In the genomic region with DNA sequence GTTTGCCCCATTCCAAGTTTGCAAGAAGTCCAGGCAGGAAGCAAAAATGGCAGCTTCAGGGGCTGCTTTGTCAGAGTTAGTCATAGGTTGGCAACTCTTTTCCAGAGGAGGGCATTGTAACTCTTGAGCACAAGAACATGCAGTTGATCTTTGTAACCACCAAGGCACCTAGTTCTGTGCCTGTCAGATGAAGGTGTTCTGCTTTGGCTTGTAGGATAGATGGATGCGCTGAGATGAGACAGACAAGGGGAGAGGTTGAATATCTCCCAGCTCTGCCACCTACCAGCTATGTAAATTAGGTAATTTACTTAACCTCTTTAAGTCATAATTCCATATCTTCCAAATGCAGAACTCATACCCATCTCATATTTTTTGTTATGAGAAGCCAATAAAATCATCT, we compare ENCODE assay signal across 25 cellular contexts.
DNase-seq lines count a peak whose midpoint lies in the region; ATAC-seq, FAIRE-seq and TF ChIP-seq lines count a peak whose summit lies in the region.
"Had no signal": no experiment of that assay in that cellular context is flagged by ENCODE, and none has a peak within 500 bp of the region (broad histone marks: within the 10 kb centered on the region; RNA-seq: fewer than 3 reads in every experiment).

No MANE protein-coding gene starts in this region.

- TF ChIP-seq CTCF in GM23338 (conservative IDR thresholded peaks at IDR 0.05; ENCODE audit: low read depth in 2 of 2) (no peak), bronchial epithelial cell (IDR thresholded peaks at IDR 0.05; ENCODE audit: insufficient read depth, low read length, severe bottlenecking) (no peak), mammary epithelial cell (conservative IDR thresholded peaks at IDR 0.05 in 1 of 2, IDR thresholded peaks at IDR 0.05 in 1 of 2; ENCODE audit: extremely low read depth in 1 of 2, insufficient read depth in 1 of 2, low read depth in 1 of 2, low read length in 2 of 2) (no peak)

- H3K27ac Mint-ChIP-seq in GM23338: no peak overlapping the region
- H3K27ac Mint-ChIP-seq: B cell; CD4-positive, alpha-beta T cell had no signal

- H3K4me1 ChIP-seq in GM23338 (ENCODE audit: insufficient read depth) (peaks cover 21% of the 10 kb centered on the region), iPS-20b (ENCODE audit: insufficient read depth, low read length) (peaks cover 15% of the 10 kb centered on the region; the same call in 1 of the 2 replicates), mammary epithelial cell (ENCODE audit: insufficient read depth, low read length) (no peaks in the 10 kb centered on the region)
- H3K4me1 ChIP-seq: BLaER1 had no signal

- H3K27me3 ChIP-seq in GM23338 (ENCODE audit: insufficient read depth): no peaks in the 10 kb centered on the region
- no peaks in the 10 kb centered on the region; the same call in 1 of the 2 replicates for H3K27me3 ChIP-seq in MG63
- H3K27me3 ChIP-seq in bronchial epithelial cell (ENCODE audit: control insufficient read depth, insufficient read depth, low read length): no peaks in the 10 kb centered on the region
- no peaks in the 10 kb centered on the region for H3K27me3 ChIP-seq in iPS-20b (ENCODE audit: insufficient read depth, low read length)
- H3K27me3 ChIP-seq in mammary epithelial cell (ENCODE audit: insufficient read depth, low read length): no peaks in the 10 kb centered on the region
- H3K27me3 ChIP-seq: BLaER1 had no signal

- H3K4me3 ChIP-seq in GM23338: no peak overlapping the region
- no peak overlapping the region for H3K4me3 ChIP-seq in MG63
- H3K4me3 ChIP-seq in bronchial epithelial cell (ENCODE audit: low read depth, low read length): no peak overlapping the region
- no peak overlapping the region for H3K4me3 ChIP-seq in iPS-20b (ENCODE audit: low read length)
- no peak overlapping the region for H3K4me3 ChIP-seq in mammary epithelial cell (replicated peaks in 1 of 3; ENCODE audit: insufficient read depth in 1 of 3, low read depth in 2 of 3, low read length in 3 of 3)
- H3K4me3 ChIP-seq: BLaER1, GM12878 had no signal

- no peak overlapping the region for H3K4me3 Mint-ChIP-seq in GM23338
- H3K4me3 Mint-ChIP-seq: B cell; CD4-positive, alpha-beta T cell; CD8-positive, alpha-beta memory T cell had no signal

- no TSS peak for BruUV-seq in mammary epithelial cell (replicated peaks; lab: Mats Ljungman, UMichigan)

- no peak for ATAC-seq in GM23338
- ATAC-seq: GM12878 had no signal

- dilution Hi-C loops in mammary epithelial cell (cut with HindIII; ENCODE audit: low sequenced_read_pairs): no loop called here

- no peaks in the 10 kb centered on the region for H3K79me2 ChIP-seq in GM23338 (replicated peaks; ENCODE audit: insufficient read depth)
- no peaks in the 10 kb centered on the region for H3K79me2 ChIP-seq in mammary epithelial cell (ENCODE audit: insufficient read depth, low read length)

- intact Hi-C loops in mammary epithelial cell (cut with micrococcal nuclease): no loop called here

- no peak overlapping the region for H3K9ac ChIP-seq in iPS-20b (ENCODE audit: low read depth, low read length)
- no peak overlapping the region for H3K9ac ChIP-seq in mammary epithelial cell (ENCODE audit: insufficient read depth, low read length)
- H3K9ac ChIP-seq: BLaER1 had no signal

- 60% methylated on average over 1 of the region's 1 CpG for WGBS in mammary epithelial cell (ENCODE audit: low coverage, missing lambda C conversion rate)

- H3K36me3 ChIP-seq in GM23338 (ENCODE audit: insufficient read depth) (no peaks in the 10 kb centered on the region), MG63 (no peaks in the 10 kb centered on the region), bronchial epithelial cell (ENCODE audit: control insufficient read depth, insufficient read depth, low read length) (no peaks in the 10 kb centered on the region), iPS-20b (ENCODE audit: insufficient read depth, low read depth, low read length) (no peaks in the 10 kb centered on the region), mammary epithelial cell (ENCODE audit: insufficient read depth, low read length) (no peaks in the 10 kb centered on the region)
- H3K36me3 ChIP-seq: BLaER1 had no signal

- DNase-seq in GM23338 (ENCODE audit: low spot score) (no peak), MG63 (peak; percentile 23), bronchial epithelial cell (ENCODE audit: low read depth) (peak; percentile 33), mammary epithelial cell (no peak), hypothalamus (lab: John Stamatoyannopoulos, UW) (no peak), glomerular visceral epithelial cell (ENCODE audit: extremely low spot score) (no peak), CD1c-positive myeloid dendritic cell (ENCODE audit: extremely low spot score) (no peak)
- DNase-seq: CD4-positive, alpha-beta T cell; CD8-positive, alpha-beta memory T cell; DMS 273 treated with DMSO at 0.1 percent for 48 hours; DMS79; EL; GDM1; GOT3; H7; HCEC 1CT had no signal

- H3K36me3 Mint-ChIP-seq in GM23338 (ENCODE audit: low read depth): peaks cover 24% of the 10 kb centered on the region

- H3K9me2 ChIP-seq in GM23338 (ENCODE audit: insufficient read depth): peaks cover 10% of the 10 kb centered on the region; the same call in 1 of the 2 replicates

- H4K20me1 ChIP-seq in GM23338 (replicated peaks; ENCODE audit: insufficient read depth): no peaks in the 10 kb centered on the region
- no peaks in the 10 kb centered on the region for H4K20me1 ChIP-seq in mammary epithelial cell (ENCODE audit: insufficient read depth, low read length)
- H4K20me1 ChIP-seq: BLaER1 had no signal

- H3K9me3 ChIP-seq in MG63 (no peaks in the 10 kb centered on the region), iPS-20b (ENCODE audit: insufficient read depth, low read depth, low read length) (no peaks in the 10 kb centered on the region), mammary epithelial cell (replicated peaks; ENCODE audit: insufficient read depth, low read length) (no peaks in the 10 kb centered on the region)

- peaks cover 22% of the 10 kb centered on the region for H3K9me3 Mint-ChIP-seq in GM23338

- H2AFZ ChIP-seq in GM23338: peak overlapping the region; percentile 73
- no peak overlapping the region for H2AFZ ChIP-seq in mammary epithelial cell (ENCODE audit: low read depth, low read length)

- FAIRE-seq in bronchial epithelial cell (lab: Jason Lieb, UNC): no peak
- FAIRE-seq: A204.1, D721Med, GM12878, GM19239 had no signal

- peaks cover 9% of the 10 kb centered on the region for H3K27me3 Mint-ChIP-seq in GM23338 (ENCODE audit: insufficient read depth, low read depth, poor library complexity)

- H3F3A ChIP-seq in GM23338 (replicated peaks; ENCODE audit: low read depth): no peaks in the 10 kb centered on the region

- peaks cover 35% of the 10 kb centered on the region for H3K4me1 Mint-ChIP-seq in GM23338
- H3K4me1 Mint-ChIP-seq: B cell; CD8-positive, alpha-beta memory T cell had no signal

- no peak overlapping the region for H3K4me2 ChIP-seq in GM23338
- H3K4me2 ChIP-seq in mammary epithelial cell (ENCODE audit: insufficient read depth, low read depth, low read length): no peak overlapping the region
- H3K4me2 ChIP-seq: BLaER1 had no signal

- CTCF ChIA-PET in mammary epithelial cell (lab: Charles Lee; ENCODE audit: low non-redundant PET): interaction anchor here (1.0 kb wide), 1 partner anchor 82 kb away, joined by 3 read pairs; no protein-coding TSS in a partner anchor

- H3K27ac ChIP-seq in GM23338 (ENCODE audit: low read depth) (no peak overlapping the region), iPS-20b (ENCODE audit: low read length) (peak overlapping the region; percentile 43), mammary epithelial cell (ENCODE audit: insufficient read depth, low read depth, low read length) (no peak overlapping the region)
- H3K27ac ChIP-seq: 22Rv1, BLaER1, C4-2B had no signal

- in situ Hi-C loops in mammary epithelial cell (cut with MboI; ENCODE audit: low sequenced_read_pairs in 2 of 2): no loop called here

TF ChIP-seq in GM23338, 12 proteins besides CTCF, POLR2A, EP300 and RAD21 (continues in another document):
- TF ChIP-seq EZH2 (IDR thresholded peaks at IDR 0.05; ENCODE audit: low read depth, unreplicated experiment): no peak
- TF ChIP-seq, protein P1, sequence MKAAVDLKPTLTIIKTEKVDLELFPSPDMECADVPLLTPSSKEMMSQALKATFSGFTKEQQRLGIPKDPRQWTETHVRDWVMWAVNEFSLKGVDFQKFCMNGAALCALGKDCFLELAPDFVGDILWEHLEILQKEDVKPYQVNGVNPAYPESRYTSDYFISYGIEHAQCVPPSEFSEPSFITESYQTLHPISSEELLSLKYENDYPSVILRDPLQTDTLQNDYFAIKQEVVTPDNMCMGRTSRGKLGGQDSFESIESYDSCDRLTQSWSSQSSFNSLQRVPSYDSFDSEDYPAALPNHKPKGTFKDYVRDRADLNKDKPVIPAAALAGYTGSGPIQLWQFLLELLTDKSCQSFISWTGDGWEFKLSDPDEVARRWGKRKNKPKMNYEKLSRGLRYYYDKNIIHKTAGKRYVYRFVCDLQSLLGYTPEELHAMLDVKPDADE (IDR thresholded peaks at IDR 0.05): no peak

Comparison
In these comparisons a context has a peak if more than half of its experiments do, and no peak if none do; other contexts are left out.
1. DNase-seq: peak in MG63 (single experiment) and bronchial epithelial cell (single experiment); none in GM23338 (single experiment), mammary epithelial cell (single experiment), hypothalamus (0 of 51), glomerular visceral epithelial cell (single experiment) and CD1c-positive myeloid dendritic cell (single experiment).